Comparison of ENCODE assay signal across 8 cellular contexts in the genomic region with DNA sequence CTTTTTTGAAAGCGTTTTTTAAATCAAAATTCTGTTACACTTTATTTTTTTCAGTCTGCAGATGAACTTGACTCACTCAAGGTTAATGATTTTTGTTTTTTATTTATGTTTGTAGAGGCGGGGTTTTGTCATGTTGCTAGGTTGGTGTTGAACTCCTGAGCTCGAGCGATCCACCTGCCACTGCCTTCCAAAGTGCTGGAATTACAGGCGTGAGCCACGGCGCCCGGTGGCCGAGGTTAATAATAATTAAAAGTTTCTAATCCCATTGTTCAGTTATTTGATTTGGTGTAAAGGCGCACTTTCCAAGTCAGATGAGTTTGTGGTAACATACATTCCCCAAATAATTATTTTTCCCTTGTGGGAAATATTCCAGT. TPM values are rescaled to one million over a fixed set of nuclear protein-coding genes. Genes with fewer than 3 reads are reported as not detected.
A peak's percentile ranks its signal among the peaks of the same experiment; 100 is the strongest.
DNase-seq lines count a peak whose midpoint lies in the region; ATAC-seq, FAIRE-seq and TF ChIP-seq lines count a peak whose summit lies in the region.

No MANE protein-coding gene starts in this region.

- H3K36me3 ChIP-seq in sigmoid colon: peaks cover 0 to 9% (median 0%) of the 10 kb centered on the region in 4 donors

- H3K27me3 ChIP-seq in sigmoid colon: no peaks in the 10 kb centered on the region

- FAIRE-seq in GM19239 (lab: Jason Lieb, UNC): peak; percentile 45

- intact Hi-C loops in sigmoid colon (cut with DNase I): loop anchor here (2.0 to 5.0 kb wide), 2 partner anchors 158 to 1995 kb away; a partner anchor contains a TSS

- H3K4me3 ChIP-seq in fibroblast of mammary gland (ENCODE audit: control insufficient read depth, low read depth, low read length) (peak overlapping the region; percentile 95), sigmoid colon (peak overlapping the region; percentile 78 to 86 (median 84))

- TF ChIP-seq EP300 in sigmoid colon (IDR thresholded peaks at IDR 0.05): no peak

- WGBS in sigmoid colon, 2 donors: 7 to 30% methylated on average over 10 of the region's 10 CpGs

- H3K27ac ChIP-seq in sigmoid colon: peak overlapping the region; percentile 99 to 100 (median 100)

- DNase-seq in GM19239 (ENCODE audit: insufficient read length, low spot score) (no peak), SK-N-DZ (ENCODE audit: low spot score) (peak; percentile 19), fibroblast of mammary gland (ENCODE audit: low read depth) (no peak), sigmoid colon (no peak), OCI-M1 (lab: John Stamatoyannopoulos, UW) (no peak), HK-2 (ENCODE audit: unreplicated experiment) (no peak)
- no peak for DNase-seq in activated CD4-positive, alpha-beta T cell treated with anti-CD3 and anti-CD28 coated beads, Interleukin-2, amount 50 U/mL, for 4 hours

- no peak for ATAC-seq in HG02970 (IDR thresholded peaks at IDR 0.05; ENCODE audit: low FRiP score, unreplicated experiment)

- peaks cover 0 to 45% (median 35%) of the 10 kb centered on the region in 4 donors for H3K4me1 ChIP-seq in sigmoid colon

- no peaks in the 10 kb centered on the region for H3K9me3 ChIP-seq in sigmoid colon

- TF ChIP-seq CTCF in fibroblast of mammary gland (conservative IDR thresholded peaks at IDR 0.05; ENCODE audit: control insufficient read depth, insufficient read depth, low read depth, low read length): no peak
- TF ChIP-seq CTCF in sigmoid colon (IDR thresholded peaks at IDR 0.05): no peak

- TF ChIP-seq POLR2A in sigmoid colon (IDR thresholded peaks at IDR 0.05): no peak

RNA-seq across cellular contexts. Expression of a gene that starts 1.2 kb away (rescaled TPM):
- 35.8 and 40.4 TPM in 2 replicates for polyA plus RNA-seq in SK-N-DZ (2014; cell fraction: cytosol; rRNA removed)
- polyA plus RNA-seq in SK-N-DZ (2014; cell fraction: nucleus; rRNA removed): 130 and 132 TPM in 2 replicates
- total RNA-seq in sigmoid colon: 10 to 100 TPM; 38.2 to 73.3 (median 52.4) TPM
- polyA plus RNA-seq in sigmoid colon: 10 to 100 TPM; 13.9 to 24.0 (median 19.8) TPM
